1 cellular context compared by ENCODE assay signal in genomic region chr14:55071051-55071450, GRCh38.
TF ChIP-seq lines count a peak whose summit lies in the region.

No MANE protein-coding gene starts in this region.

TF ChIP-seq in IMR-90, 13 proteins besides CTCF, POLR2A, EP300 and RAD21:
- TF ChIP-seq BHLHE40 (IDR thresholded peaks at IDR 0.05; ENCODE audit: low read depth, low read length) (no peak), MAFK (IDR thresholded peaks at IDR 0.05; ENCODE audit: low read depth, low read length) (no peak), RCOR1 (IDR thresholded peaks at IDR 0.05; ENCODE audit: insufficient replicate concordance, low read length) (no peak), NFE2L2 (IDR thresholded peaks at IDR 0.05; ENCODE audit: low read depth, low read length) (no peak), RFX5 (IDR thresholded peaks at IDR 0.05; ENCODE audit: low read depth, low read length) (no peak), ELK1 (IDR thresholded peaks at IDR 0.05; ENCODE audit: borderline replicate concordance, low read depth, low read length) (no peak), MXI1 (IDR thresholded peaks at IDR 0.05; ENCODE audit: borderline replicate concordance, low read depth, low read length) (no peak), SMC3 (IDR thresholded peaks at IDR 0.05; ENCODE audit: low read depth, low read length) (no peak), CEBPB (IDR thresholded peaks at IDR 0.05; ENCODE audit: low read depth, low read length) (no peak), MAZ (IDR thresholded peaks at IDR 0.05; ENCODE audit: borderline replicate concordance, low read depth, low read length) (no peak), FOS (IDR thresholded peaks at IDR 0.05; ENCODE audit: low read depth, low read length) (no peak), USF2 (IDR thresholded peaks at IDR 0.05; ENCODE audit: low read depth, low read length) (no peak), CHD1 (IDR thresholded peaks at IDR 0.05; ENCODE audit: low read depth, low read length) (no peak)
